ENCODE assay signal across 1 cellular context in the genomic region with DNA sequence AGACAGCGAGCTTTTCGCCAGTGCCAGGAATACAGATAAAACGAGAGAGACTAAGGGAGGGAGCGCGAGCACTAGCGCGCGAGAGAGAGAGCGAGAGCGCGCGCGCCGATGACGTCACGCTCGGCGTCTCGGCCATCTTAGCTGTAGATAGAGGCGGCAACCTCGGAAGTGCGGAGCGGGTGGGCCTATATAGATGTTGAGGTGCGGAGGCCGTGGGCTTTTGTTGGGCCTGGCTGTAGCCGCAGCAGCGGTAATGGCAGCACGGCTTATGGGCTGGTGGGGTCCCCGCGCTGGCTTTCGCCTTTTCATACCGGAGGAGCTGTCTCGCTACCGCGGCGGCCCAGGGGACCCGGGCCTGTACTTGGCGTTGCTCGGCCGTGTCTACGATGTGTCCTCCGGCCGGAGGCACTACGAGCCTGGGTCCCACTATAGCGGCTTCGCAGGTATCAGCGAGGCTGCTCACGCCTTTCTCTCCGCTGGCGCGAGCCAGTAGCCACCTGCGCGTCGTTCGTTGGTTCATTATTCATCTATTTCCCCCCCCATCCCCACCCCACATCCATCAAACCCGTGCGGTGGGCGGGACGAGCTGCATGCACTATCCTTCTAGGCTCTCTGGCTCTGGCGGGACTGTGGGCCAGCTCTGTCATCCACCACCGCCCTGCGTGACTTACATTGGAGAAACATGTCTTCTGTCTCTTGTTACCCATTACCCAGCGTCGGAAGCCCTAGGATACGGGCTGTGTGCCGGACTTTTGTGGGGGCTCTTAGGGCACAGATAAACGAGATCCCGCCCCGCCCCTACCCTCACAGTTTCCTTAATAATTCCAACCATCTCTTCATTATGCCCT.
A peak's percentile ranks its signal among the peaks of the same experiment; 100 is the strongest.
TF ChIP-seq lines count a peak whose summit lies in the region.

No MANE protein-coding gene starts in this region.

TF ChIP-seq in K562, 482 proteins besides CTCF, POLR2A, EP300 and RAD21 (continued from another document and continues in another):
- TF ChIP-seq, protein P1, sequence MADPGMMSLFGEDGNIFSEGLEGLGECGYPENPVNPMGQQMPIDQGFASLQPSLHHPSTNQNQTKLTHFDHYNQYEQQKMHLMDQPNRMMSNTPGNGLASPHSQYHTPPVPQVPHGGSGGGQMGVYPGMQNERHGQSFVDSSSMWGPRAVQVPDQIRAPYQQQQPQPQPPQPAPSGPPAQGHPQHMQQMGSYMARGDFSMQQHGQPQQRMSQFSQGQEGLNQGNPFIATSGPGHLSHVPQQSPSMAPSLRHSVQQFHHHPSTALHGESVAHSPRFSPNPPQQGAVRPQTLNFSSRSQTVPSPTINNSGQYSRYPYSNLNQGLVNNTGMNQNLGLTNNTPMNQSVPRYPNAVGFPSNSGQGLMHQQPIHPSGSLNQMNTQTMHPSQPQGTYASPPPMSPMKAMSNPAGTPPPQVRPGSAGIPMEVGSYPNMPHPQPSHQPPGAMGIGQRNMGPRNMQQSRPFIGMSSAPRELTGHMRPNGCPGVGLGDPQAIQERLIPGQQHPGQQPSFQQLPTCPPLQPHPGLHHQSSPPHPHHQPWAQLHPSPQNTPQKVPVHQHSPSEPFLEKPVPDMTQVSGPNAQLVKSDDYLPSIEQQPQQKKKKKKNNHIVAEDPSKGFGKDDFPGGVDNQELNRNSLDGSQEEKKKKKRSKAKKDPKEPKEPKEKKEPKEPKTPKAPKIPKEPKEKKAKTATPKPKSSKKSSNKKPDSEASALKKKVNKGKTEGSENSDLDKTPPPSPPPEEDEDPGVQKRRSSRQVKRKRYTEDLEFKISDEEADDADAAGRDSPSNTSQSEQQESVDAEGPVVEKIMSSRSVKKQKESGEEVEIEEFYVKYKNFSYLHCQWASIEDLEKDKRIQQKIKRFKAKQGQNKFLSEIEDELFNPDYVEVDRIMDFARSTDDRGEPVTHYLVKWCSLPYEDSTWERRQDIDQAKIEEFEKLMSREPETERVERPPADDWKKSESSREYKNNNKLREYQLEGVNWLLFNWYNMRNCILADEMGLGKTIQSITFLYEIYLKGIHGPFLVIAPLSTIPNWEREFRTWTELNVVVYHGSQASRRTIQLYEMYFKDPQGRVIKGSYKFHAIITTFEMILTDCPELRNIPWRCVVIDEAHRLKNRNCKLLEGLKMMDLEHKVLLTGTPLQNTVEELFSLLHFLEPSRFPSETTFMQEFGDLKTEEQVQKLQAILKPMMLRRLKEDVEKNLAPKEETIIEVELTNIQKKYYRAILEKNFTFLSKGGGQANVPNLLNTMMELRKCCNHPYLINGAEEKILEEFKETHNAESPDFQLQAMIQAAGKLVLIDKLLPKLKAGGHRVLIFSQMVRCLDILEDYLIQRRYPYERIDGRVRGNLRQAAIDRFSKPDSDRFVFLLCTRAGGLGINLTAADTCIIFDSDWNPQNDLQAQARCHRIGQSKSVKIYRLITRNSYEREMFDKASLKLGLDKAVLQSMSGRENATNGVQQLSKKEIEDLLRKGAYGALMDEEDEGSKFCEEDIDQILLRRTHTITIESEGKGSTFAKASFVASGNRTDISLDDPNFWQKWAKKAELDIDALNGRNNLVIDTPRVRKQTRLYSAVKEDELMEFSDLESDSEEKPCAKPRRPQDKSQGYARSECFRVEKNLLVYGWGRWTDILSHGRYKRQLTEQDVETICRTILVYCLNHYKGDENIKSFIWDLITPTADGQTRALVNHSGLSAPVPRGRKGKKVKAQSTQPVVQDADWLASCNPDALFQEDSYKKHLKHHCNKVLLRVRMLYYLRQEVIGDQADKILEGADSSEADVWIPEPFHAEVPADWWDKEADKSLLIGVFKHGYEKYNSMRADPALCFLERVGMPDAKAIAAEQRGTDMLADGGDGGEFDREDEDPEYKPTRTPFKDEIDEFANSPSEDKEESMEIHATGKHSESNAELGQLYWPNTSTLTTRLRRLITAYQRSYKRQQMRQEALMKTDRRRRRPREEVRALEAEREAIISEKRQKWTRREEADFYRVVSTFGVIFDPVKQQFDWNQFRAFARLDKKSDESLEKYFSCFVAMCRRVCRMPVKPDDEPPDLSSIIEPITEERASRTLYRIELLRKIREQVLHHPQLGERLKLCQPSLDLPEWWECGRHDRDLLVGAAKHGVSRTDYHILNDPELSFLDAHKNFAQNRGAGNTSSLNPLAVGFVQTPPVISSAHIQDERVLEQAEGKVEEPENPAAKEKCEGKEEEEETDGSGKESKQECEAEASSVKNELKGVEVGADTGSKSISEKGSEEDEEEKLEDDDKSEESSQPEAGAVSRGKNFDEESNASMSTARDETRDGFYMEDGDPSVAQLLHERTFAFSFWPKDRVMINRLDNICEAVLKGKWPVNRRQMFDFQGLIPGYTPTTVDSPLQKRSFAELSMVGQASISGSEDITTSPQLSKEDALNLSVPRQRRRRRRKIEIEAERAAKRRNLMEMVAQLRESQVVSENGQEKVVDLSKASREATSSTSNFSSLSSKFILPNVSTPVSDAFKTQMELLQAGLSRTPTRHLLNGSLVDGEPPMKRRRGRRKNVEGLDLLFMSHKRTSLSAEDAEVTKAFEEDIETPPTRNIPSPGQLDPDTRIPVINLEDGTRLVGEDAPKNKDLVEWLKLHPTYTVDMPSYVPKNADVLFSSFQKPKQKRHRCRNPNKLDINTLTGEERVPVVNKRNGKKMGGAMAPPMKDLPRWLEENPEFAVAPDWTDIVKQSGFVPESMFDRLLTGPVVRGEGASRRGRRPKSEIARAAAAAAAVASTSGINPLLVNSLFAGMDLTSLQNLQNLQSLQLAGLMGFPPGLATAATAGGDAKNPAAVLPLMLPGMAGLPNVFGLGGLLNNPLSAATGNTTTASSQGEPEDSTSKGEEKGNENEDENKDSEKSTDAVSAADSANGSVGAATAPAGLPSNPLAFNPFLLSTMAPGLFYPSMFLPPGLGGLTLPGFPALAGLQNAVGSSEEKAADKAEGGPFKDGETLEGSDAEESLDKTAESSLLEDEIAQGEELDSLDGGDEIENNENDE (IDR thresholded peaks at IDR 0.05; ENCODE audit: low read depth, low read length), result no peak
- TF ChIP-seq DPF2 (IDR thresholded peaks at IDR 0.05), result no peak
- TF ChIP-seq, protein P2, sequence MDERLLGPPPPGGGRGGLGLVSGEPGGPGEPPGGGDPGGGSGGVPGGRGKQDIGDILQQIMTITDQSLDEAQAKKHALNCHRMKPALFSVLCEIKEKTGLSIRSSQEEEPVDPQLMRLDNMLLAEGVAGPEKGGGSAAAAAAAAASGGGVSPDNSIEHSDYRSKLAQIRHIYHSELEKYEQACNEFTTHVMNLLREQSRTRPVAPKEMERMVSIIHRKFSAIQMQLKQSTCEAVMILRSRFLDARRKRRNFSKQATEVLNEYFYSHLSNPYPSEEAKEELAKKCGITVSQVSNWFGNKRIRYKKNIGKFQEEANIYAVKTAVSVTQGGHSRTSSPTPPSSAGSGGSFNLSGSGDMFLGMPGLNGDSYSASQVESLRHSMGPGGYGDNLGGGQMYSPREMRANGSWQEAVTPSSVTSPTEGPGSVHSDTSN (CRISPR knock-in tag; IDR thresholded peaks at IDR 0.05; ENCODE audit: low read depth), result no peak
- TF ChIP-seq, protein P2 (tag; conservative IDR thresholded peaks at IDR 0.05; ENCODE audit: low read depth), result peak; percentile 49; the same call in 1 of the 2 replicates
- peak; percentile 38 for TF ChIP-seq RBM22 (IDR thresholded peaks at IDR 0.05; ENCODE audit: low read depth, low read length, poor library complexity, severe bottlenecking)
- TF ChIP-seq PYGO2 (tag; IDR thresholded peaks at IDR 0.05), result no peak
- TF ChIP-seq, protein P3, sequence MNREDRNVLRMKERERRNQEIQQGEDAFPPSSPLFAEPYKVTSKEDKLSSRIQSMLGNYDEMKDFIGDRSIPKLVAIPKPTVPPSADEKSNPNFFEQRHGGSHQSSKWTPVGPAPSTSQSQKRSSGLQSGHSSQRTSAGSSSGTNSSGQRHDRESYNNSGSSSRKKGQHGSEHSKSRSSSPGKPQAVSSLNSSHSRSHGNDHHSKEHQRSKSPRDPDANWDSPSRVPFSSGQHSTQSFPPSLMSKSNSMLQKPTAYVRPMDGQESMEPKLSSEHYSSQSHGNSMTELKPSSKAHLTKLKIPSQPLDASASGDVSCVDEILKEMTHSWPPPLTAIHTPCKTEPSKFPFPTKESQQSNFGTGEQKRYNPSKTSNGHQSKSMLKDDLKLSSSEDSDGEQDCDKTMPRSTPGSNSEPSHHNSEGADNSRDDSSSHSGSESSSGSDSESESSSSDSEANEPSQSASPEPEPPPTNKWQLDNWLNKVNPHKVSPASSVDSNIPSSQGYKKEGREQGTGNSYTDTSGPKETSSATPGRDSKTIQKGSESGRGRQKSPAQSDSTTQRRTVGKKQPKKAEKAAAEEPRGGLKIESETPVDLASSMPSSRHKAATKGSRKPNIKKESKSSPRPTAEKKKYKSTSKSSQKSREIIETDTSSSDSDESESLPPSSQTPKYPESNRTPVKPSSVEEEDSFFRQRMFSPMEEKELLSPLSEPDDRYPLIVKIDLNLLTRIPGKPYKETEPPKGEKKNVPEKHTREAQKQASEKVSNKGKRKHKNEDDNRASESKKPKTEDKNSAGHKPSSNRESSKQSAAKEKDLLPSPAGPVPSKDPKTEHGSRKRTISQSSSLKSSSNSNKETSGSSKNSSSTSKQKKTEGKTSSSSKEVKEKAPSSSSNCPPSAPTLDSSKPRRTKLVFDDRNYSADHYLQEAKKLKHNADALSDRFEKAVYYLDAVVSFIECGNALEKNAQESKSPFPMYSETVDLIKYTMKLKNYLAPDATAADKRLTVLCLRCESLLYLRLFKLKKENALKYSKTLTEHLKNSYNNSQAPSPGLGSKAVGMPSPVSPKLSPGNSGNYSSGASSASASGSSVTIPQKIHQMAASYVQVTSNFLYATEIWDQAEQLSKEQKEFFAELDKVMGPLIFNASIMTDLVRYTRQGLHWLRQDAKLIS (CRISPR knock-in tag; IDR thresholded peaks at IDR 0.05), result 0 out of 2 replicates have a peak, but pooled peaks have one; percentile 2
- 0 out of 2 replicates have a peak, but pooled peaks have one; percentile 32 for TF ChIP-seq SMAD4 (CRISPR knock-in tag; conservative IDR thresholded peaks at IDR 0.05)
- TF ChIP-seq HDAC3 (IDR thresholded peaks at IDR 0.05; ENCODE audit: borderline replicate concordance, partially characterized antibody), result no peak
- TF ChIP-seq KDM2B (CRISPR knock-in tag; IDR thresholded peaks at IDR 0.05), result 0 out of 2 replicates have a peak, but pooled peaks have one; percentile 24
- no peak for TF ChIP-seq ZNF444 (CRISPR knock-in tag; IDR thresholded peaks at IDR 0.05)
- peak; percentile 91 for TF ChIP-seq CREB1 (IDR thresholded peaks at IDR 0.05)
- peak; percentile 95 for TF ChIP-seq CREB1 (CRISPR knock-in tag; IDR thresholded peaks at IDR 0.05)
- TF ChIP-seq MCM7 (IDR thresholded peaks at IDR 0.05), result no peak
- peak; percentile 31; the same call in 1 of the 2 replicates for TF ChIP-seq BHLHE40 (IDR thresholded peaks at IDR 0.05; ENCODE audit: low read length)
- TF ChIP-seq PKNOX1 (IDR thresholded peaks at IDR 0.05), result peak; percentile 85
- TF ChIP-seq MTA1 (IDR thresholded peaks at IDR 0.05; ENCODE audit: borderline replicate concordance), result peak; percentile 96
- peak; percentile 93 for TF ChIP-seq RBFOX2 (IDR thresholded peaks at IDR 0.05; ENCODE audit: low read depth, low read length)
- TF ChIP-seq ZBTB12 (CRISPR knock-in tag; IDR thresholded peaks at IDR 0.05), result peak; percentile 82
- TF ChIP-seq, protein P4, sequence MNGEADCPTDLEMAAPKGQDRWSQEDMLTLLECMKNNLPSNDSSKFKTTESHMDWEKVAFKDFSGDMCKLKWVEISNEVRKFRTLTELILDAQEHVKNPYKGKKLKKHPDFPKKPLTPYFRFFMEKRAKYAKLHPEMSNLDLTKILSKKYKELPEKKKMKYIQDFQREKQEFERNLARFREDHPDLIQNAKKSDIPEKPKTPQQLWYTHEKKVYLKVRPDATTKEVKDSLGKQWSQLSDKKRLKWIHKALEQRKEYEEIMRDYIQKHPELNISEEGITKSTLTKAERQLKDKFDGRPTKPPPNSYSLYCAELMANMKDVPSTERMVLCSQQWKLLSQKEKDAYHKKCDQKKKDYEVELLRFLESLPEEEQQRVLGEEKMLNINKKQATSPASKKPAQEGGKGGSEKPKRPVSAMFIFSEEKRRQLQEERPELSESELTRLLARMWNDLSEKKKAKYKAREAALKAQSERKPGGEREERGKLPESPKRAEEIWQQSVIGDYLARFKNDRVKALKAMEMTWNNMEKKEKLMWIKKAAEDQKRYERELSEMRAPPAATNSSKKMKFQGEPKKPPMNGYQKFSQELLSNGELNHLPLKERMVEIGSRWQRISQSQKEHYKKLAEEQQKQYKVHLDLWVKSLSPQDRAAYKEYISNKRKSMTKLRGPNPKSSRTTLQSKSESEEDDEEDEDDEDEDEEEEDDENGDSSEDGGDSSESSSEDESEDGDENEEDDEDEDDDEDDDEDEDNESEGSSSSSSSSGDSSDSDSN (IDR thresholded peaks at IDR 0.05; ENCODE audit: borderline replicate concordance in 1 of 2, low read depth in 2 of 2, low read length in 2 of 2), result 0 out of 4 replicates have a peak, but pooled peaks of 1 of the 2 experiments have one; percentile 14
- peak; percentile 87; the same call in 1 of the 2 replicates for TF ChIP-seq NFRKB (IDR thresholded peaks at IDR 0.05; ENCODE audit: low read depth)
- no peak for TF ChIP-seq SIRT6 (IDR thresholded peaks at IDR 0.05; ENCODE audit: low read depth, low read length)
- no peak for TF ChIP-seq SNAPC5 (CRISPR knock-in tag; IDR thresholded peaks at IDR 0.05)
